In the genomic region with DNA sequence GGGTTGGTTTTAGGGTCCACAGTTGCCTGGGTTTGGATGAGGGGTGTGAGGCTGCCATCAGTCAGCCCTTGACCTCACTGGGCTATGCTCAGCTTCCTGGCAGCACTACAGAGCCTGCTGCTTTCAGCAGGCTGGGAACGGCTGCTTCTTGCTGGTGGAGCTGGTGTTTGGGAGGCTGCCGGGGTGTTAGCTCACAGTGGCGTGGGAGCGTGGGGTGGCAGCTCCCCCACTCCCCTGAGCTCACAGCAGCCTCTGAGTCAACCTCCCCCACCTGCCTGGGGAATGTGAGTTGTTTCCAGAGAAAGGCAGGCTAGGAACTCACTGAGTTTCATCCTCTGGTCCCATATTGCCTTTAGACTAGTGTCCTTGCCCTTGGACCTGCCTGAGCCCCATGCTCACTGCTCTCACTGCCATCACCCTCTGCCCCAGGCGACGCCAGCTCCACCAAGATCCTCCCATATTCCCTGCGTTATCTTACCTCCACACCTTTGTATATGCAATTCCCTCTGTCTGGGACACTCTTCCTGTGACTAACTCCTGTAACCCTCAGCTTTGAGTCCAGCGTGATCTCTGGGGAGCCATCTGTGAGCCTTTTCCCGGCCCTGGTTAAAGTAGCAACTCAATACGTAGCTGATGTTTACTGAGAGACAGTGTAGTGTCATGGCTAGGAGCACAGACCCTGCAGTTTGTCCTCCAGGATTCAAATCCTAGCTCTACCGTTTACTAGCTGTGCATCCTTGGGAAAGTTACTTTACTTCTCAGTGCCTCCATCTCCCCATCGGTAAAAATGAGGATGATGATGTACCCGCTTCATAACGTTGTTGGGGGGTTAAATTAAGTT, we compare ENCODE assay signal across 10 cellular contexts. TPM values are rescaled to one million over a fixed set of nuclear protein-coding genes. Genes with fewer than 3 reads are reported as not detected.
DNase-seq lines count a peak whose midpoint lies in the region; ATAC-seq, FAIRE-seq and TF ChIP-seq lines count a peak whose summit lies in the region.
"Had no signal": no experiment of that assay in that cellular context is flagged by ENCODE, and none has a peak within 500 bp of the region (broad histone marks: within the 10 kb centered on the region; RNA-seq: fewer than 3 reads in every experiment).

No MANE protein-coding gene starts in this region.

- H3K9me3 ChIP-seq in effector memory CD4-positive, alpha-beta T cell (ENCODE audit: control insufficient read depth, low read length), result no peaks in the 10 kb centered on the region

- no peak for DNase-seq in GM12892 (ENCODE audit: insufficient read length)
- DNase-seq in activated CD4-positive, alpha-beta T cell treated with anti-CD3 and anti-CD28 coated beads, Interleukin-2, amount 50 U/mL, for 48 hours, result peak; percentile 57 to 66
- DNase-seq in effector memory CD4-positive, alpha-beta T cell, result peak in 2 of 3 donors; percentile 21 to 56
- DNase-seq in stimulated activated CD4-positive, alpha-beta T cell treated with anti-CD3 and anti-CD28 coated beads, Interleukin-1b, Interleukin-23, amount 100 ng/mL, for 4 hours (ENCODE audit: low read depth in 2 of 2), result peak; percentile 24 to 52
- DNase-seq in NCI-H1436 treated with DMSO at 0.1 percent for 48 hours (lab: John Stamatoyannopoulos, UW), result no peak
- DNase-seq in GM10266 (ENCODE audit: extremely low spot score), result no peak
- DNase-seq: NCI-H524 had no signal

- ATAC-seq in GM21786 (IDR thresholded peaks at IDR 0.05; ENCODE audit: unreplicated experiment) (no peak), HG03039 (IDR thresholded peaks at IDR 0.05; ENCODE audit: unreplicated experiment) (no peak)
- ATAC-seq: esophagus mucosa had no signal

- no peak for TF ChIP-seq POLR2A in GM12892 (IDR thresholded peaks at IDR 0.05; ENCODE audit: low read depth, low read length)

- no peak overlapping the region for H3K4me3 ChIP-seq in effector memory CD4-positive, alpha-beta T cell (ENCODE audit: insufficient read depth, low read depth, low read length, poor library complexity, severe bottlenecking)

- TF ChIP-seq CTCF in GM10266 (IDR thresholded peaks at IDR 0.05; ENCODE audit: control insufficient read depth, insufficient read depth, low read depth, missing control alignments), result no peak

- no peaks in the 10 kb centered on the region for H3K27me3 ChIP-seq in effector memory CD4-positive, alpha-beta T cell (replicated peaks; ENCODE audit: control insufficient read depth, insufficient read depth, low read length, poor library complexity, severe bottlenecking)

- peaks cover 16% of the 10 kb centered on the region for H3K36me3 ChIP-seq in effector memory CD4-positive, alpha-beta T cell (ENCODE audit: control insufficient read depth, insufficient read depth, low read length)

- peaks cover 52% of the 10 kb centered on the region for H3K4me1 ChIP-seq in effector memory CD4-positive, alpha-beta T cell (ENCODE audit: control insufficient read depth, insufficient read depth, low read length, poor library complexity, severe bottlenecking)

- FAIRE-seq in GM12892 (lab: Jason Lieb, UNC), result peak; percentile 42

- H3K27ac ChIP-seq in effector memory CD4-positive, alpha-beta T cell (ENCODE audit: insufficient read depth, low read length, poor library complexity, severe bottlenecking), result peak overlapping the region; percentile 82

RNA-seq across cellular contexts. Expression of a gene that starts 34.8 kb away (rescaled TPM):
- 58.7 TPM for polyA plus RNA-seq in GM12892 (2012; ENCODE audit: missing spikeins)

Comparison
In these comparisons a context has a peak if more than half of its experiments do, and no peak if none do; other contexts are left out.
1. DNase-seq: peak in activated CD4-positive, alpha-beta T cell treated with anti-CD3 and anti-CD28 coated beads, Interleukin-2, amount 50 U/mL, for 48 hours (2 of 2), effector memory CD4-positive, alpha-beta T cell (2 of 3) and stimulated activated CD4-positive, alpha-beta T cell treated with anti-CD3 and anti-CD28 coated beads, Interleukin-1b, Interleukin-23, amount 100 ng/mL, for 4 hours (2 of 2); none in GM12892 (single experiment), NCI-H1436 treated with DMSO at 0.1 percent for 48 hours (single experiment) and GM10266 (single experiment).